In genomic region chr11:14384338-14384737, GRCh38 we compare ENCODE assay signal across 25 cellular contexts. TPM values are rescaled to one million over a fixed set of nuclear protein-coding genes. Genes with fewer than 3 reads are reported as not detected.
DNase-seq lines count a peak whose midpoint lies in the region; ATAC-seq and TF ChIP-seq lines count a peak whose summit lies in the region.
"Had no signal": no experiment of that assay in that cellular context is flagged by ENCODE, and none has a peak within 500 bp of the region (broad histone marks: within the 10 kb centered on the region; RNA-seq: fewer than 3 reads in every experiment).

No MANE protein-coding gene starts in this region.

- no peak overlapping the region for H3K27ac Mint-ChIP-seq in naive thymus-derived CD4-positive, alpha-beta T cell
- H3K27ac Mint-ChIP-seq: CD4-positive, alpha-beta T cell; naive thymus-derived CD8-positive, alpha-beta T cell had no signal

- H3K27me3 ChIP-seq in naive thymus-derived CD4-positive, alpha-beta T cell (ENCODE audit: control insufficient read depth in 2 of 2, insufficient read depth in 2 of 2, low read length in 2 of 2): peaks cover 0 to 8% of the 10 kb centered on the region in 2 donors
- H3K27me3 ChIP-seq: SJCRH30, tibial nerve had no signal

- no peaks in the 10 kb centered on the region for H3K9me3 ChIP-seq in naive thymus-derived CD4-positive, alpha-beta T cell (ENCODE audit: control insufficient read depth in 2 of 3, low read length in 3 of 3)
- H3K9me3 ChIP-seq: SJCRH30, tibial nerve had no signal

- peaks cover 0 to 5% (median 0%) of the 10 kb centered on the region in 7 donors for H3K4me1 Mint-ChIP-seq in naive thymus-derived CD4-positive, alpha-beta T cell

- no peak overlapping the region for H3K4me3 ChIP-seq in AG10803 (ENCODE audit: low read length)
- H3K4me3 ChIP-seq in fibroblast of mammary gland (ENCODE audit: control insufficient read depth, low read depth, low read length): no peak overlapping the region
- no peak overlapping the region for H3K4me3 ChIP-seq in naive thymus-derived CD4-positive, alpha-beta T cell (ENCODE audit: low read length)
- H3K4me3 ChIP-seq: SJCRH30, tibial nerve had no signal

- CTCF ChIA-PET in naive thymus-derived CD4-positive, alpha-beta T cell (lab: Charles Lee): no interaction called here
- CTCF ChIA-PET in GM10248 (lab: Yijun Ruan, JAX): interaction anchor here (0.6 to 3.1 kb wide), 4 partner anchors 9 to 72 kb away, joined by 3 to 15 read pairs (median 3); no protein-coding TSS in a partner anchor

- no peak overlapping the region for H3K4me3 Mint-ChIP-seq in naive thymus-derived CD4-positive, alpha-beta T cell
- H3K4me3 Mint-ChIP-seq: CD4-positive, alpha-beta T cell; naive thymus-derived CD8-positive, alpha-beta T cell had no signal

- no peak overlapping the region for H3K27ac ChIP-seq in naive thymus-derived CD4-positive, alpha-beta T cell (ENCODE audit: low read depth, low read length)
- H3K27ac ChIP-seq: SJCRH30, tibial nerve had no signal

- POLR2A ChIA-PET in naive thymus-derived CD4-positive, alpha-beta T cell (lab: Charles Lee): interaction anchor here (0.7 kb wide), 1 partner anchor 26 kb away, joined by 3 read pairs; no protein-coding TSS in a partner anchor
- POLR2A ChIA-PET in GM10248 (lab: Yijun Ruan, JAX): no interaction called here

- peaks cover 0 to 5% (median 0%) of the 10 kb centered on the region in 11 donors for H3K9me3 Mint-ChIP-seq in naive thymus-derived CD4-positive, alpha-beta T cell
- H3K9me3 Mint-ChIP-seq: CD4-positive, alpha-beta T cell; naive thymus-derived CD8-positive, alpha-beta T cell had no signal

- intact Hi-C loops in naive thymus-derived CD4-positive, alpha-beta T cell (cut with micrococcal nuclease): no loop called here

- H3K27me3 Mint-ChIP-seq in naive thymus-derived CD4-positive, alpha-beta T cell: peaks cover 18 to 45% (median 20%) of the 10 kb centered on the region in 5 donors

- DNase-seq in AG10803 (ENCODE audit: low read depth) (peak; percentile 94), M059J (ENCODE audit: low read depth) (peak; percentile 73), fibroblast of mammary gland (ENCODE audit: low read depth) (peak; percentile 92), renal cortical epithelial cell (ENCODE audit: low read depth) (peak; percentile 49), NCI-H69 (lab: John Stamatoyannopoulos, UW) (no peak), GM10248 (ENCODE audit: extremely low spot score) (no peak)
- DNase-seq in naive thymus-derived CD4-positive, alpha-beta T cell: no peak
- no peak for DNase-seq in effector CD8-positive, alpha-beta T cell (lab: John Stamatoyannopoulos, UW)
- DNase-seq: activated gamma-delta T cell treated with Interleukin-2 at 50 U/mL for 16 hours; activated T-cell treated with anti-CD3 and anti-CD28 coated beads, Interleukin-2, amount 50 U/mL, for 1 hour; CD4-positive, alpha-beta T cell; foreskin melanocyte; GOT3; KBM-7; naive thymus-derived CD8-positive, alpha-beta T cell; NCI-H146; NCI-H510A treated with DMSO at 0.1 percent for 48 hours; NK-92 treated with Interleukin-12 subunit alpha and Interleukin-12 subunit beta, amount 100 ng/mL, for 24 hours; retina; SJCRH30; stimulated activated naive CD4-positive, alpha-beta T cell treated with Interleukin-2 at 50 U/mL for 16 hours had no signal

- no peak for TF ChIP-seq CTCF in AG10803 (conservative IDR thresholded peaks at IDR 0.05; ENCODE audit: low read length)
- TF ChIP-seq CTCF in fibroblast of mammary gland (conservative IDR thresholded peaks at IDR 0.05; ENCODE audit: control insufficient read depth, insufficient read depth, low read depth, low read length): no peak
- no peak for TF ChIP-seq CTCF in GM10248 (IDR thresholded peaks at IDR 0.05; ENCODE audit: control extremely low read depth, extremely low read depth, low read depth, missing control alignments)

- H3K4me1 ChIP-seq in naive thymus-derived CD4-positive, alpha-beta T cell (ENCODE audit: control insufficient read depth in 2 of 2, insufficient read depth in 2 of 2, low read length in 2 of 2): no peaks in the 10 kb centered on the region

- H3K36me3 ChIP-seq in naive thymus-derived CD4-positive, alpha-beta T cell (ENCODE audit: control insufficient read depth in 2 of 3, insufficient read depth in 3 of 3, low read length in 3 of 3): no peaks in the 10 kb centered on the region
- H3K36me3 ChIP-seq: SJCRH30, tibial nerve had no signal

- ATAC-seq in naive thymus-derived CD4-positive, alpha-beta T cell: no peak
- ATAC-seq: activated CD4-positive, CD25-positive, alpha-beta regulatory T cell treated with anti-CD3 and anti-CD28 coated beads, Interleukin-2, amount 50 U/mL, for 24 hours; left lobe of liver; naive thymus-derived CD8-positive, alpha-beta T cell; Panc1 had no signal

- H3K36me3 Mint-ChIP-seq in naive thymus-derived CD4-positive, alpha-beta T cell: peaks cover 0 to 8% (median 0%) of the 10 kb centered on the region in 5 donors
- H3K36me3 Mint-ChIP-seq: naive thymus-derived CD8-positive, alpha-beta T cell had no signal

RNA-seq across cellular contexts. Expression of gene RRAS2, which starts 25.4 kb away (rescaled TPM):
- 127 and 143 TPM in 2 replicates for total RNA-seq in M059J (2014; rRNA removed; shearing (Covaris generic))
- total RNA-seq in renal cortical epithelial cell: 323 and 364 TPM in 2 replicates
- total RNA-seq in naive thymus-derived CD4-positive, alpha-beta T cell: 10 to 100 TPM; 12.6 to 55.3 (median 22.2) TPM
- polyA plus RNA-seq in naive thymus-derived CD4-positive, alpha-beta T cell: 1 to 10 TPM; 6.0 to 8.3 TPM

Comparison
In these comparisons a context has a peak if more than half of its experiments do, and no peak if none do; other contexts are left out.
1. DNase-seq: peak in AG10803 (single experiment), M059J (single experiment), fibroblast of mammary gland (single experiment) and renal cortical epithelial cell (single experiment); none in naive thymus-derived CD4-positive, alpha-beta T cell (0 of 9), NCI-H69 (single experiment), GM10248 (single experiment) and effector CD8-positive, alpha-beta T cell (single experiment).